In genomic region chr12:6317693-6318439, GRCh38 we compare ENCODE assay signal across 1 cellular context.
TF ChIP-seq lines count a peak whose summit lies in the region.

No MANE protein-coding gene starts in this region.

TF ChIP-seq in A549, 52 proteins besides CTCF, POLR2A, EP300 and RAD21:
- TF ChIP-seq TP53 (CRISPR knock-in tag; IDR thresholded peaks at IDR 0.05) (peak; percentile 37; the same call in 1 of the 2 replicates), PBX3 (IDR thresholded peaks at IDR 0.05) (no peak)
